ENCODE assay signal across 9 cellular contexts in the genomic region with DNA sequence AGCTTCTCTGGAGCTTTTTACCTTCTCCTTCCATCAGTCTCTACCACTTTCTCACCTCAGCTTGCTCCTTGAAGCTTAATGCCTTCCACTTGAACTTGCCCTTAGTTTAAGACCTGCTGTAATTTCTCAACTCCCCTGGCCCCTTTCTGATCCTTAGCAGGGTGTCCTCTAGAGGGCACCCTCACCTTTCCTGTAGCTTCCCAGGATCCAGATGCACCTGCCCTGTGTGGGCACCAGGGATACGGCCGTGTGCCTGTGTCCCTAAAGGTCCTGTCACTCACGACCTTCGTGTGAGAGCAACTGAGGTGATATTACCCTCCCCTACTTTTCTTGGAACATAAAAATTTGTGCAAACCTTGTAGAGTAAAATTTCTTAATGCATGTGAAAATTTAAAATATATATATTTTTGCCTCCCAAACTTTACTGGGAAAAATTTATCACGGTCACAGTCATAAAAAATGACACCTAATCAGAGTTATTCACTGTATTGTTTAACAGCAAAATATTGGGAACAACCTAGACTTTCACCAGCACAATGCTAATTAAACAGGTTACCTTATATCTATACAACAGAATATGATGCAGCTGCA. TPM values are rescaled to one million over a fixed set of nuclear protein-coding genes. Genes with fewer than 3 reads are reported as not detected.
A peak's percentile ranks its signal among the peaks of the same experiment; 100 is the strongest.
DNase-seq lines count a peak whose midpoint lies in the region; ATAC-seq, FAIRE-seq and TF ChIP-seq lines count a peak whose summit lies in the region.
"Had no signal": no experiment of that assay in that cellular context is flagged by ENCODE, and none has a peak within 500 bp of the region (broad histone marks: within the 10 kb centered on the region; RNA-seq: fewer than 3 reads in every experiment).

No MANE protein-coding gene starts in this region.

- FAIRE-seq in urothelium cell line (lab: Jason Lieb, UNC) = no peak
- FAIRE-seq: colon had no signal

- TF ChIP-seq CTCF in cardiac muscle cell (IDR thresholded peaks at IDR 0.05; ENCODE audit: low read depth, low read length) = peak; percentile 60
- TF ChIP-seq CTCF in colonic mucosa (IDR thresholded peaks at IDR 0.05) = peak; percentile 14

- intact Hi-C loops in Right ventricle myocardium superior (cut with DNase I) = no loop called here
- intact Hi-C loops in colonic mucosa (cut with DNase I) = no loop called here

- H3K36me3 ChIP-seq in cardiac muscle cell (no peaks in the 10 kb centered on the region), colonic mucosa (no peaks in the 10 kb centered on the region)

- H3K9me3 ChIP-seq in cardiac muscle cell (ENCODE audit: low read depth) (no peaks in the 10 kb centered on the region), colonic mucosa (no peaks in the 10 kb centered on the region)

- H3K27me3 ChIP-seq in cardiac muscle cell (no peaks in the 10 kb centered on the region), colonic mucosa (no peaks in the 10 kb centered on the region)

- H3K9ac ChIP-seq in colonic mucosa (ENCODE audit: low read depth in 2 of 2, low read length in 2 of 2) = no peak overlapping the region

- peak in 1 of 2 donors; percentile 50 for DNase-seq in cardiac muscle cell (ENCODE audit: low read depth in 1 of 2, low spot score in 1 of 2)
- no peak for DNase-seq in Right ventricle myocardium superior
- peak; percentile 41 for DNase-seq in NCI-H2227 (lab: John Stamatoyannopoulos, UW; ENCODE audit: unreplicated experiment)
- DNase-seq in colonic mucosa = no peak
- DNase-seq in urothelium cell line (ENCODE audit: low spot score) = peak; percentile 81
- no peak for DNase-seq in retina
- no peak for DNase-seq in stimulated activated naive CD4-positive, alpha-beta T cell (lab: John Stamatoyannopoulos, UW)

- H3K4me3 ChIP-seq in cardiac muscle cell (no peak overlapping the region), colonic mucosa (no peak overlapping the region)

- no peak overlapping the region for H3K27ac ChIP-seq in cardiac muscle cell
- no peak overlapping the region for H3K27ac ChIP-seq in colonic mucosa

- no peaks in the 10 kb centered on the region for H3K4me1 ChIP-seq in cardiac muscle cell (ENCODE audit: low read depth)
- H3K4me1 ChIP-seq in colonic mucosa = no peaks in the 10 kb centered on the region

- ATAC-seq in Right ventricle myocardium superior (ENCODE audit: poor library complexity) (no peak), HG03378 (IDR thresholded peaks at IDR 0.05; ENCODE audit: unreplicated experiment) (no peak)

RNA-seq across cellular contexts. Expression of a gene that starts 46.4 kb away (rescaled TPM):
- total RNA-seq in cardiac muscle cell (not detected in 2 replicates), Right ventricle myocardium superior (not detected), colonic mucosa (not detected)
- polyA plus RNA-seq in cardiac muscle cell = not detected in 2 replicates

Comparison
In these comparisons a context has a peak if more than half of its experiments do, and no peak if none do; other contexts are left out.
1. DNase-seq: peak in NCI-H2227 (single experiment) and urothelium cell line (single experiment); none in Right ventricle myocardium superior (single experiment), colonic mucosa (single experiment), retina (single experiment) and stimulated activated naive CD4-positive, alpha-beta T cell (0 of 6).